In genomic region chr19:6460099-6460884, GRCh38 we compare ENCODE assay signal across 1 cellular context.
TF ChIP-seq lines count a peak whose summit lies in the region.

No MANE protein-coding gene starts in this region.

TF ChIP-seq in HepG2, 621 proteins besides CTCF, POLR2A, EP300 and RAD21 (continued from another document and continues in another):
- TF ChIP-seq SMAD1 (CRISPR knock-in tag; IDR thresholded peaks at IDR 0.05; ENCODE audit: borderline replicate concordance, low read depth) (peak; percentile 55; the same call in 1 of the 2 replicates), ZNF720 (CRISPR knock-in tag; IDR thresholded peaks at IDR 0.05) (no peak), GPN1 (CRISPR knock-in tag; IDR thresholded peaks at IDR 0.05; ENCODE audit: borderline replicate concordance) (no peak), POLR2G (IDR thresholded peaks at IDR 0.05; ENCODE audit: low read depth, low read length) (peak; percentile 49; the same call in 1 of the 2 replicates), ZEB1 (IDR thresholded peaks at IDR 0.05; ENCODE audit: insufficient replicate concordance, low read depth) (no peak), HNRNPL (IDR thresholded peaks at IDR 0.05; ENCODE audit: low read depth, low read length) (no peak), DPF2 (CRISPR knock-in tag; IDR thresholded peaks at IDR 0.05; ENCODE audit: borderline replicate concordance, low read depth) (no peak), MATR3 (CRISPR knock-in tag; IDR thresholded peaks at IDR 0.05) (no peak), IKZF1 (IDR thresholded peaks at IDR 0.05) (no peak), KLF9 (CRISPR knock-in tag; IDR thresholded peaks at IDR 0.05; ENCODE audit: low read depth) (0 out of 2 replicates have a peak, but pooled peaks have one; percentile 40), ZBTB20 (CRISPR knock-in tag; IDR thresholded peaks at IDR 0.05; ENCODE audit: borderline replicate concordance, low read depth) (0 out of 2 replicates have a peak, but pooled peaks have one; percentile 77), ZNF772 (CRISPR knock-in tag; IDR thresholded peaks at IDR 0.05) (no peak; the same call in 1 of the 2 replicates), PLSCR1 (CRISPR knock-in tag; IDR thresholded peaks at IDR 0.05; ENCODE audit: borderline replicate concordance) (no peak), CEBPG (CRISPR knock-in tag; IDR thresholded peaks at IDR 0.05) (no peak), ZBTB10 (CRISPR knock-in tag; IDR thresholded peaks at IDR 0.05; ENCODE audit: borderline replicate concordance) (no peak), ZNF383 (CRISPR knock-in tag; IDR thresholded peaks at IDR 0.05; ENCODE audit: borderline replicate concordance) (no peak), ZNF891 (CRISPR knock-in tag; IDR thresholded peaks at IDR 0.05) (no peak), YEATS4 (CRISPR knock-in tag; IDR thresholded peaks at IDR 0.05; ENCODE audit: borderline replicate concordance) (no peak; the same call in 1 of the 2 replicates), MTF1 (CRISPR knock-in tag; IDR thresholded peaks at IDR 0.05) (no peak), TCF12 (IDR thresholded peaks at IDR 0.05) (no peak), TCF12 (CRISPR knock-in tag; IDR thresholded peaks at IDR 0.05) (no peak), ZNF552 (CRISPR knock-in tag; IDR thresholded peaks at IDR 0.05; ENCODE audit: borderline replicate concordance) (no peak), TCF7 (IDR thresholded peaks at IDR 0.05; ENCODE audit: low read depth) (no peak), ZNF329 (CRISPR knock-in tag; IDR thresholded peaks at IDR 0.05; ENCODE audit: low read depth) (no peak), ZKSCAN1 (IDR thresholded peaks at IDR 0.05; ENCODE audit: low read length) (no peak), TBX2 (CRISPR knock-in tag; IDR thresholded peaks at IDR 0.05; ENCODE audit: borderline replicate concordance) (no peak), DMTF1 (CRISPR knock-in tag; IDR thresholded peaks at IDR 0.05) (no peak), SMARCE1 (IDR thresholded peaks at IDR 0.05; ENCODE audit: borderline replicate concordance) (no peak), TOPORS (CRISPR knock-in tag; IDR thresholded peaks at IDR 0.05) (no peak), TEAD3 (CRISPR knock-in tag; optimal IDR thresholded peaks at IDR 0.05; ENCODE audit: borderline replicate concordance) (peak; percentile 69), ARNT (IDR thresholded peaks at IDR 0.05) (no peak), ZNF282 (IDR thresholded peaks at IDR 0.05; ENCODE audit: partially characterized antibody) (no peak), ZSCAN25 (CRISPR knock-in tag; IDR thresholded peaks at IDR 0.05) (no peak; the same call in 1 of the 2 replicates), RCOR2 (CRISPR knock-in tag; IDR thresholded peaks at IDR 0.05) (peak; percentile 57; the same call in 1 of the 2 replicates), ZNF619 (CRISPR knock-in tag; IDR thresholded peaks at IDR 0.05) (no peak), GMEB2 (CRISPR knock-in tag; IDR thresholded peaks at IDR 0.05; ENCODE audit: low read depth) (no peak), RAD51 (IDR thresholded peaks at IDR 0.05; ENCODE audit: borderline replicate concordance) (no peak), ZNF543 (CRISPR knock-in tag; IDR thresholded peaks at IDR 0.05) (peak; percentile 81), ZNF607 (CRISPR knock-in tag; IDR thresholded peaks at IDR 0.05; ENCODE audit: borderline replicate concordance) (peak; percentile 78; the same call in 1 of the 2 replicates), BORCS8-MEF2B (CRISPR knock-in tag; IDR thresholded peaks at IDR 0.05) (no peak), SRF (IDR thresholded peaks at IDR 0.05; ENCODE audit: low read depth, low read length) (no peak; the same call in 1 of the 2 replicates), KAT8 (CRISPR knock-in tag; IDR thresholded peaks at IDR 0.05) (peak; percentile 68; the same call in 1 of the 2 replicates), MTF2 (CRISPR knock-in tag; IDR thresholded peaks at IDR 0.05; ENCODE audit: borderline replicate concordance) (peak; percentile 35; the same call in 1 of the 2 replicates), ZNF263 (CRISPR knock-in tag; IDR thresholded peaks at IDR 0.05) (no peak), ZNF432 (CRISPR knock-in tag; IDR thresholded peaks at IDR 0.05; ENCODE audit: borderline replicate concordance) (no peak), MED8 (CRISPR knock-in tag; IDR thresholded peaks at IDR 0.05; ENCODE audit: insufficient replicate concordance) (no peak), ZBTB33 (CRISPR knock-in tag; IDR thresholded peaks at IDR 0.05) (0 out of 2 replicates have a peak, but pooled peaks have one; percentile 32), RFXANK (CRISPR knock-in tag; IDR thresholded peaks at IDR 0.05) (no peak), MAFF (IDR thresholded peaks at IDR 0.05; ENCODE audit: low read depth, low read length) (no peak), NBN (conservative IDR thresholded peaks at IDR 0.05) (no peak), STAT5B (CRISPR knock-in tag; IDR thresholded peaks at IDR 0.05) (no peak), MEF2D (CRISPR knock-in tag; IDR thresholded peaks at IDR 0.05) (no peak), JARID2 (CRISPR knock-in tag; IDR thresholded peaks at IDR 0.05; ENCODE audit: insufficient replicate concordance) (no peak), BRD4 (CRISPR knock-in tag; IDR thresholded peaks at IDR 0.05) (no peak), ZNF557 (CRISPR knock-in tag; IDR thresholded peaks at IDR 0.05) (no peak), CENPX (CRISPR knock-in tag; IDR thresholded peaks at IDR 0.05) (no peak), NKX3-1 (CRISPR knock-in tag; IDR thresholded peaks at IDR 0.05) (peak; percentile 49; the same call in 1 of the 2 replicates), ZNF558 (CRISPR knock-in tag; IDR thresholded peaks at IDR 0.05; ENCODE audit: borderline replicate concordance) (no peak), PAWR (CRISPR knock-in tag; IDR thresholded peaks at IDR 0.05; ENCODE audit: borderline replicate concordance) (no peak), JUNB (CRISPR knock-in tag; IDR thresholded peaks at IDR 0.05; ENCODE audit: borderline replicate concordance) (no peak), ZNF3 (CRISPR knock-in tag; IDR thresholded peaks at IDR 0.05) (peak; percentile 50; the same call in 1 of the 2 replicates), ZNF660 (CRISPR knock-in tag; IDR thresholded peaks at IDR 0.05; ENCODE audit: borderline replicate concordance, low read depth) (no peak), JUND (CRISPR knock-in tag; IDR thresholded peaks at IDR 0.05) (peak; percentile 57; the same call in 1 of the 2 replicates), ONECUT2 (CRISPR knock-in tag; IDR thresholded peaks at IDR 0.05) (no peak)
- TF ChIP-seq, protein P1, sequence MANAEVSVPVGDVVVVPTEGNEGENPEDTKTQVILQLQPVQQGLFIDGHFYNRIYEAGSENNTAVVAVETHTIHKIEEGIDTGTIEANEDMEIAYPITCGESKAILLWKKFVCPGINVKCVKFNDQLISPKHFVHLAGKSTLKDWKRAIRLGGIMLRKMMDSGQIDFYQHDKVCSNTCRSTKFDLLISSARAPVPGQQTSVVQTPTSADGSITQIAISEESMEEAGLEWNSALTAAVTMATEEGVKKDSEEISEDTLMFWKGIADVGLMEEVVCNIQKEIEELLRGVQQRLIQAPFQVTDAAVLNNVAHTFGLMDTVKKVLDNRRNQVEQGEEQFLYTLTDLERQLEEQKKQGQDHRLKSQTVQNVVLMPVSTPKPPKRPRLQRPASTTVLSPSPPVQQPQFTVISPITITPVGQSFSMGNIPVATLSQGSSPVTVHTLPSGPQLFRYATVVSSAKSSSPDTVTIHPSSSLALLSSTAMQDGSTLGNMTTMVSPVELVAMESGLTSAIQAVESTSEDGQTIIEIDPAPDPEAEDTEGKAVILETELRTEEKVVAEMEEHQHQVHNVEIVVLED (CRISPR knock-in tag; IDR thresholded peaks at IDR 0.05; ENCODE audit: borderline replicate concordance): no peak
- TF ChIP-seq, protein P2, sequence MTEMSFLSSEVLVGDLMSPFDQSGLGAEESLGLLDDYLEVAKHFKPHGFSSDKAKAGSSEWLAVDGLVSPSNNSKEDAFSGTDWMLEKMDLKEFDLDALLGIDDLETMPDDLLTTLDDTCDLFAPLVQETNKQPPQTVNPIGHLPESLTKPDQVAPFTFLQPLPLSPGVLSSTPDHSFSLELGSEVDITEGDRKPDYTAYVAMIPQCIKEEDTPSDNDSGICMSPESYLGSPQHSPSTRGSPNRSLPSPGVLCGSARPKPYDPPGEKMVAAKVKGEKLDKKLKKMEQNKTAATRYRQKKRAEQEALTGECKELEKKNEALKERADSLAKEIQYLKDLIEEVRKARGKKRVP (CRISPR knock-in tag; IDR thresholded peaks at IDR 0.05): no peak
- TF ChIP-seq, protein P3, sequence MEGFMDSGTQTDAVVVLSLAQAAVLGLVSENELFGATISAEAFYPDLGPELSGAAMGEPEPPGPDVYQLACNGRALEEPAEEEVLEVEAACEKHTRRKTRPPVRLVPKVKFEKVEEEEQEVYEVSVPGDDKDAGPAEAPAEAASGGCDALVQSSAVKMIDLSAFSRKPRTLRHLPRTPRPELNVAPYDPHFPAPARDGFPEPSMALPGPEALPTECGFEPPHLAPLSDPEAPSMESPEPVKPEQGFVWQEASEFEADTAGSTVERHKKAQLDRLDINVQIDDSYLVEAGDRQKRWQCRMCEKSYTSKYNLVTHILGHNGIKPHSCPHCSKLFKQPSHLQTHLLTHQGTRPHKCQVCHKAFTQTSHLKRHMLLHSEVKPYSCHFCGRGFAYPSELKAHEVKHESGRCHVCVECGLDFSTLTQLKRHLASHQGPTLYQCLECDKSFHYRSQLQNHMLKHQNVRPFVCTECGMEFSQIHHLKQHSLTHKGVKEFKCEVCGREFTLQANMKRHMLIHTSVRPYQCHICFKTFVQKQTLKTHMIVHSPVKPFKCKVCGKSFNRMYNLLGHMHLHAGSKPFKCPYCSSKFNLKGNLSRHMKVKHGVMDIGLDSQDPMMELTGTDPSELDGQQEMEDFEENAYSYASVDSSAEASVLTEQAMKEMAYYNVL (CRISPR knock-in tag; IDR thresholded peaks at IDR 0.05; ENCODE audit: borderline replicate concordance): no peak
